In the genomic region with DNA sequence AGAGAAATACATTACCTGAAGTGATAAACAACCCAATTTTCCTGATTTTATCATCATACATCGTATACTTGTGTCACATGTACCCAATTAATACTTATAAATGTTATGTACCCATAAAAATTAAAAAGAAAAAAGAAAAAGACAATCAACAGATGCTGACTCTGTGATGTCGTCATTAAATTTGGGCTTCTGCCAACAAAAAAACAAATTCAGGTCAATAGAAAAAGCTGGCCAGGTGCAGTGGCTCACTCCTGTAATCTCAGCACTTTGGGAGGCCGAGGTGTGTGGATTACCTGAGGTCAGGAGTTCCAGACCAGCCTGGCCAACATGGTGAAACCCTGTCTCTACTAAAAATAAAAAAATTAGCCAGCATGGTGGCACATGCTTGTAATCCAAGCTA, we compare ENCODE assay signal across 2 cellular contexts.
A peak's percentile ranks its signal among the peaks of the same experiment; 100 is the strongest.
DNase-seq lines count a peak whose midpoint lies in the region; ATAC-seq, FAIRE-seq and TF ChIP-seq lines count a peak whose summit lies in the region.
"Not testable (repeated sequence)": the region's sequence is repeated elsewhere in the genome, so short reads cannot be mapped to it uniquely, and the experiment has no call there.

No MANE protein-coding gene starts in this region.

- TF ChIP-seq POLR2A in HepG2 (IDR thresholded peaks at IDR 0.05; ENCODE audit: insufficient read depth in 1 of 2, low read depth in 2 of 2, low read length in 2 of 2), result not testable (repeated sequence)

- CTCF ChIA-PET in HepG2 (lab: Yijun Ruan, JAX; ENCODE audit: low intra/inter-chr PET ratio, low total read pairs), result not testable (repeated sequence)

- DNase-seq in RPMI8226, result peak; percentile 67
- DNase-seq in HepG2 (ENCODE audit: low spot score), result not testable (repeated sequence)

- FAIRE-seq in HepG2 (lab: Jason Lieb, UNC), result not testable (repeated sequence)

- not testable (repeated sequence) for H3K36me3 ChIP-seq in HepG2 (replicated peaks in 1 of 2; ENCODE audit: control insufficient read depth in 1 of 2, insufficient read depth in 2 of 2, low read length in 2 of 2)

- not testable (repeated sequence) for H3K4me3 ChIP-seq in HepG2 (replicated peaks in 1 of 3; ENCODE audit: insufficient read depth in 1 of 3, low read depth in 2 of 3, low read length in 3 of 3)

- not testable (repeated sequence) for BruUV-seq in HepG2 (replicated peaks; lab: Mats Ljungman, UMichigan)

- not testable (repeated sequence) for H4K20me1 ChIP-seq in HepG2 (ENCODE audit: insufficient read depth, low read length)

- 0% methylated on average over 3 of the region's 3 CpGs for WGBS in HepG2 (ENCODE audit: low lambda C conversion rate)

- H3K27me3 ChIP-seq in HepG2 (ENCODE audit: control insufficient read depth in 1 of 2, insufficient read depth in 2 of 2, low read length in 2 of 2), result not testable (repeated sequence)

- not testable (repeated sequence) for TF ChIP-seq RAD21 in HepG2 (CRISPR knock-in tag; IDR thresholded peaks at IDR 0.05)

- TF ChIP-seq EP300 in HepG2 (IDR thresholded peaks at IDR 0.05; ENCODE audit: low read depth in 2 of 2, low read length in 2 of 2); HepG2 (CRISPR knock-in tag; IDR thresholded peaks at IDR 0.05; ENCODE audit: borderline replicate concordance): not testable (repeated sequence)

- in situ Hi-C loops in HepG2 (cut with HindIII; ENCODE audit: extremely low pct_ligation_motif_present, low pct_unique_long_range_greater_than_20kb), result not testable (repeated sequence)

- not testable (repeated sequence) for H3K4me1 ChIP-seq in HepG2 (ENCODE audit: insufficient read depth, low read length)

- POLR2A ChIA-PET in HepG2 (lab: Yijun Ruan, JAX), result not testable (repeated sequence)

- not testable (repeated sequence) for H3K4me2 ChIP-seq in HepG2 (ENCODE audit: low read depth, low read length)

- H3K27ac ChIP-seq in HepG2 (ENCODE audit: extremely low read length, insufficient read depth, low read length), result not testable (repeated sequence)

- not testable (repeated sequence) for H3K79me2 ChIP-seq in HepG2 (ENCODE audit: insufficient read depth, low read length)

- H3K9ac ChIP-seq in HepG2 (ENCODE audit: insufficient read depth, low read depth, low read length), result not testable (repeated sequence)

- intact Hi-C loops in HepG2 (cut with micrococcal nuclease; ENCODE audit: unreplicated experiment), result not testable (repeated sequence)

- not testable (repeated sequence) for ATAC-seq in HepG2

- not testable (repeated sequence) for H3K9me3 ChIP-seq in HepG2 (ENCODE audit: low read length)

- not testable (repeated sequence) for TF ChIP-seq CTCF in HepG2 (CRISPR knock-in tag; IDR thresholded peaks at IDR 0.05)

- H2AFZ ChIP-seq in HepG2 (ENCODE audit: low read length), result not testable (repeated sequence)

TF ChIP-seq in HepG2, 621 proteins besides CTCF, POLR2A, EP300 and RAD21:
- TF ChIP-seq CREB1 (IDR thresholded peaks at IDR 0.05) (peak; percentile 29; the same call in 1 of the 2 replicates), ATF7 (IDR thresholded peaks at IDR 0.05) (peak; percentile 53; the same call in 1 of the 2 replicates)
- TF ChIP-seq CREB1, ATF7 (CRISPR knock-in tag; IDR thresholded peaks at IDR 0.05): not testable (repeated sequence)
